ENCODE assay signal across 9 cellular contexts in the genomic region with DNA sequence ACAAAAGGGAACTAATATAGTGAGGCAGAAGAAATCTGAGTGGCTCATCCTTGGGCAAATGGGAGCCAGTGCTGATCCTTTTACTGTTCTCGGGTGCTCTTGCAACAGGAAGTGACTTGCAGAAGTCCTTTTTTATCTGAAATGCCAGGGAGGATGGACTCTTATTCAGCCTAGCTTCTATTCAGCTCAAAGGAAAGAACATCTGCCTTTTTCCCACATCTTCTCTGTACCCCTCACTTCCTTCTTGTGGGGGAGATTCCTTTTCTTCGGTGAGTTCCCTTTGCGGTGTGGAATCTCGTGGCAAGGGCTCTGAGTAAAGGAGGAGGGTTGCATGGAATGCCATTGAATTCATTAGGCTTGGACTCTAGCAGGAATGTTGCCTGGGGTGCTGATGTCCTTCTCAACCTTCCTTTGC.
A peak's percentile ranks its signal among the peaks of the same experiment; 100 is the strongest.
DNase-seq lines count a peak whose midpoint lies in the region; ATAC-seq and TF ChIP-seq lines count a peak whose summit lies in the region.
"Had no signal": no experiment of that assay in that cellular context is flagged by ENCODE, and none has a peak within 500 bp of the region (broad histone marks: within the 10 kb centered on the region; RNA-seq: fewer than 3 reads in every experiment).

No MANE protein-coding gene starts in this region.

- no peaks in the 10 kb centered on the region for H3K27me3 ChIP-seq in breast epithelium
- no peaks in the 10 kb centered on the region for H3K27me3 ChIP-seq in left lung
- H3K27me3 ChIP-seq in transverse colon, result no peaks in the 10 kb centered on the region
- H3K27me3 ChIP-seq in HAP-1 (ENCODE audit: low read depth), result peaks cover 27% of the 10 kb centered on the region

- TF ChIP-seq POLR2A in breast epithelium (IDR thresholded peaks at IDR 0.05), result no peak
- no peak for TF ChIP-seq POLR2A in transverse colon (IDR thresholded peaks at IDR 0.05)

- no peak for TF ChIP-seq EP300 in transverse colon (IDR thresholded peaks at IDR 0.05; ENCODE audit: low read depth)

- intact Hi-C loops in breast epithelium (cut with DNase I; ENCODE audit: low total_unique reads), result no loop called here
- intact Hi-C loops in left lung (cut with DNase I), result no loop called here
- intact Hi-C loops in transverse colon (cut with DNase I; ENCODE audit: low total_unique reads), result no loop called here

- H3K4me3 ChIP-seq in breast epithelium (peak overlapping the region in 1 of 3 donors; percentile 4), left lung (peak overlapping the region in 1 of 2 donors; percentile 9), transverse colon (no peak overlapping the region), HAP-1 (no peak overlapping the region)

- TF ChIP-seq CTCF in breast epithelium (IDR thresholded peaks at IDR 0.05) (no peak), left lung (IDR thresholded peaks at IDR 0.05) (no peak), transverse colon (IDR thresholded peaks at IDR 0.05) (no peak)

- no peaks in the 10 kb centered on the region for H3K9me3 ChIP-seq in breast epithelium
- no peaks in the 10 kb centered on the region for H3K9me3 ChIP-seq in left lung
- H3K9me3 ChIP-seq in transverse colon, result no peaks in the 10 kb centered on the region
- no peaks in the 10 kb centered on the region for H3K9me3 ChIP-seq in HAP-1

- 75 to 83% methylated on average over 2 to 4 of the region's 4 CpGs for WGBS in transverse colon (ENCODE audit: low coverage in 1 of 2), 2 donors

- H3K4me1 ChIP-seq in breast epithelium (peaks cover 4 to 28% of the 10 kb centered on the region in 2 donors), left lung (peaks cover 21 to 100% of the 10 kb centered on the region in 2 donors), transverse colon (peaks cover 41 to 99% (median 85%) of the 10 kb centered on the region in 4 donors), HAP-1 (no peaks in the 10 kb centered on the region)

- DNase-seq in M059J (ENCODE audit: low read depth) (peak; percentile 61), breast epithelium (ENCODE audit: low spot score in 2 of 2) (no peak), left lung (no peak), transverse colon (no peak), HAP-1 (ENCODE audit: low spot score in 2 of 2) (no peak), superior temporal gyrus (ENCODE audit: extremely low spot score) (no peak)
- DNase-seq: NCI-H446, T-helper 9 cell had no signal

- in situ Hi-C loops in transverse colon (cut with MboI; ENCODE audit: low pct_ligation_motif_present in 1 of 4, low pct_unique_long_range_greater_than_20kb in 1 of 4, low sequenced_read_pairs in 3 of 4), result no loop called here
- in situ Hi-C loops in HAP-1 (cut with MboI; ENCODE audit: low sequenced_read_pairs), result no loop called here

- peak; percentile 42 for ATAC-seq in left lung
- ATAC-seq in GM19467 (IDR thresholded peaks at IDR 0.05; ENCODE audit: unreplicated experiment), result no peak

- H3K36me3 ChIP-seq in breast epithelium (no peaks in the 10 kb centered on the region), left lung (peaks cover 0 to under 1% of the 10 kb centered on the region in 2 donors), transverse colon (peaks cover 0 to 5% (median 0%) of the 10 kb centered on the region in 4 donors), HAP-1 (replicated peaks) (no peaks in the 10 kb centered on the region)

- H3K27ac ChIP-seq in breast epithelium (peak overlapping the region; percentile 50 to 66), left lung (peak overlapping the region; percentile 10 to 90), transverse colon (peak overlapping the region; percentile 56 to 96 (median 76))
